18 cellular contexts compared by ENCODE assay signal in the genomic region with DNA sequence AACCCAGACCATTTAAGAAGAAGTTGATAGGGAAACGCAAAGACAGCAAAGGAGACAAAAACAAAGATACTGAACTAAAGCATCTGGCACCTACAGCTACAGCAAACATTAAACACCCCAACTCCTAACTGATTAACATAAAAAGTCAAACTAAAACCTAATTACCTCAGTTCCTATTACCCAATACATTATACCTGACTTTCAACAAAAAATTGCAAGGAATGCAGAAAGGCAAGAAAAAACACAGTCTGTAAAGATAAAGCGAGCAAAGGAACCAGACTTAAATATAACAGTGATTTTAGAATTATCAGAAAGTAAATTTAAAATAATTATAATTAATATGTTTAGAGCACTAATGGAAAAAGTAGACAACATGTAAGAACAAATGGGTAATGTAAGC.
"Had no signal": no experiment of that assay in that cellular context is flagged by ENCODE, and none has a peak within 500 bp of the region (broad histone marks: within the 10 kb centered on the region; RNA-seq: fewer than 3 reads in every experiment).

No MANE protein-coding gene starts in this region.

- H3K36me3 ChIP-seq: esophagus squamous epithelium, tibial nerve had no signal

- H3K4me3 ChIP-seq: esophagus squamous epithelium, lung, testis, tibial nerve had no signal

- H3K27me3 ChIP-seq: esophagus squamous epithelium, testis, tibial nerve had no signal

- DNase-seq: effector memory CD4-positive, alpha-beta T cell; esophagus squamous epithelium; foreskin fibroblast; hippocampal formation; left colon; left ventricle myocardium superior; mesenchymal stem cell; naive thymus-derived CD4-positive, alpha-beta T cell; nephron progenitor cell; posterior cingulate gyrus; stimulated activated CD4-positive, alpha-beta T cell treated with anti-CD3 and anti-CD28 coated beads, Interleukin-2, amount 100 ng/mL, for 24 hours; stimulated activated CD4-positive, alpha-beta T cell treated with anti-CD3 and anti-CD28 coated beads, Interleukin-4, amount 100 ng/mL, for 4 hours; stimulated activated naive B cell treated with anti-CD40 and anti-IgM and Interleukin-4, amounts not matched to agents 10 μg/mL and 1 μg/mL and 100 μg/mL, for 72 hours; stimulated activated naive CD8-positive, alpha-beta T cell treated with anti-CD3 and anti-CD28 coated beads, Interleukin-15, amount 100 ng/mL, for 72 hours; testis had no signal

- H3K9me3 Mint-ChIP-seq: stimulated activated naive B cell treated with anti-CD40 and anti-IgM and Interleukin-4, amounts not matched to agents 10 μg/mL and 1 μg/mL and 100 μg/mL, for 72 hours; stimulated activated naive CD8-positive, alpha-beta T cell treated with anti-CD3 and anti-CD28 coated beads, Interleukin-15, amount 100 ng/mL, for 72 hours had no signal

- H3K4me3 Mint-ChIP-seq: nephron progenitor cell; stimulated activated naive B cell treated with anti-CD40 and anti-IgM and Interleukin-4, amounts not matched to agents 10 μg/mL and 1 μg/mL and 100 μg/mL, for 72 hours; stimulated activated naive CD8-positive, alpha-beta T cell treated with anti-CD3 and anti-CD28 coated beads, Interleukin-15, amount 100 ng/mL, for 72 hours had no signal

- H3K36me3 Mint-ChIP-seq: naive thymus-derived CD4-positive, alpha-beta T cell had no signal

- H3K4me1 Mint-ChIP-seq: stimulated activated naive CD8-positive, alpha-beta T cell treated with anti-CD3 and anti-CD28 coated beads, Interleukin-15, amount 100 ng/mL, for 72 hours had no signal

- H3K27ac Mint-ChIP-seq: naive thymus-derived CD4-positive, alpha-beta T cell; nephron progenitor cell; stimulated activated naive B cell treated with anti-CD40 and anti-IgM and Interleukin-4, amounts not matched to agents 10 μg/mL and 1 μg/mL and 100 μg/mL, for 72 hours; stimulated activated naive CD8-positive, alpha-beta T cell treated with anti-CD3 and anti-CD28 coated beads, Interleukin-15, amount 100 ng/mL, for 72 hours had no signal

- H3K9me3 ChIP-seq: esophagus squamous epithelium, testis, tibial nerve had no signal

- H3K4me1 ChIP-seq: esophagus squamous epithelium, testis, tibial nerve had no signal

- H3K27ac ChIP-seq: esophagus squamous epithelium, testis, tibial nerve had no signal

- ATAC-seq: left ventricle myocardium superior; naive thymus-derived CD4-positive, alpha-beta T cell; sciatic nerve; stimulated activated naive B cell treated with anti-CD40 and anti-IgM and Interleukin-4, amounts not matched to agents 10 μg/mL and 1 μg/mL and 100 μg/mL, for 72 hours; stimulated activated naive CD8-positive, alpha-beta T cell treated with anti-CD3 and anti-CD28 coated beads, Interleukin-15, amount 100 ng/mL, for 72 hours had no signal

- H3K27me3 Mint-ChIP-seq: stimulated activated naive B cell treated with anti-CD40 and anti-IgM and Interleukin-4, amounts not matched to agents 10 μg/mL and 1 μg/mL and 100 μg/mL, for 72 hours; stimulated activated naive CD8-positive, alpha-beta T cell treated with anti-CD3 and anti-CD28 coated beads, Interleukin-15, amount 100 ng/mL, for 72 hours had no signal
